9 cellular contexts compared by ENCODE assay signal in the genomic region with DNA sequence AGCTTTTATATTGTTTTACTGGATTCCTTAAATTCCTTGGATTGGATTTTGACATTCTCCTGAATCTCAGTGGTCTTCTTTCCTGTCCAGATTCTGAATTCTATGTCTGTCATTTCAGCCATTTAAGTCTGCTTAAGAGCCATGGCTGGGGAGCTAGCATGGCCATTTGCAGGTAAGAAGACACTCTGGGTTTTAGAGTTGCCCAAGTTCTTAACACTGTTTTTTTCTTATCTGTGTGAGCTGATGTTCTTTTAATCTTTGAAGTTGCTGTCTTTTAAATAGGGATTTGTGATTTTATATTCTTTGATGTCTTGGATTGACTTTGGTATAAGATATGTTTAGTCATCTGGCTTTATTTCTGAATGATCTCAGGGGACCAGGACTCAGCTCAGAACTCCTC.
"Had no signal": no experiment of that assay in that cellular context is flagged by ENCODE, and none has a peak within 500 bp of the region (broad histone marks: within the 10 kb centered on the region; RNA-seq: fewer than 3 reads in every experiment).

No MANE protein-coding gene starts in this region.

- ATAC-seq: HCT116 had no signal

- H3K4me3 Mint-ChIP-seq: H9, HFFc6 had no signal

- H3K4me3 ChIP-seq: GM23248 had no signal

- H3K9me3 Mint-ChIP-seq: HFFc6 had no signal

- H3K4me1 Mint-ChIP-seq: H9 had no signal

- H3K27ac ChIP-seq: GM23248 had no signal

- H3K9ac ChIP-seq: GM23248 had no signal

- FAIRE-seq: H1, H54 had no signal

- DNase-seq: GM23248, GOT3, H7, H9, HCEC 1CT, HFFc6 had no signal

- H3K27ac Mint-ChIP-seq: H9, HFFc6 had no signal

- H2AFZ ChIP-seq: GM23248 had no signal
